Comparison of ENCODE assay signal across 17 cellular contexts in genomic region chr19:48922548-48923490, GRCh38. TPM values are rescaled to one million over a fixed set of nuclear protein-coding genes. Genes with fewer than 3 reads are reported as not detected.
"Had no signal": no experiment of that assay in that cellular context is flagged by ENCODE, and none has a peak within 500 bp of the region (broad histone marks: within the 10 kb centered on the region; RNA-seq: fewer than 3 reads in every experiment).

No MANE protein-coding gene starts in this region.

- H3K9me3 ChIP-seq: gastroesophageal sphincter, left ventricle myocardium inferior, transverse colon had no signal

- H3K79me2 ChIP-seq: parathyroid adenoma had no signal

- H3K9me3 Mint-ChIP-seq: activated T-cell treated with anti-CD3 and anti-CD28 coated beads, Interleukin-2, amount 50 U/mL, for 72 hours; nephron had no signal

- H3K4me1 Mint-ChIP-seq: nephron had no signal

- DNase-seq: activated CD4-positive, CD25-positive, alpha-beta regulatory T cell; activated CD8-positive, alpha-beta memory T cell treated with anti-CD3 and anti-CD28 coated beads, Interleukin-2, amount 50 U/mL, for 4 hours; activated T-cell treated with anti-CD3 and anti-CD28 coated beads, Interleukin-2, amount 50 U/mL, for 72 hours; central memory CD4-positive, alpha-beta T cell; cortex of kidney; effector CD8-positive, alpha-beta T cell; left ventricle myocardium inferior; mesenchymal stem cell; stimulated activated naive CD4-positive, alpha-beta T cell; transverse colon had no signal

- H3K4me3 Mint-ChIP-seq: activated T-cell treated with anti-CD3 and anti-CD28 coated beads, Interleukin-2, amount 50 U/mL, for 72 hours; nephron had no signal

- H2AFZ ChIP-seq: parathyroid adenoma had no signal

- H3K27ac ChIP-seq: gastroesophageal sphincter, left ventricle myocardium inferior, parathyroid adenoma, skin epidermis, transverse colon had no signal

- H3K4me1 ChIP-seq: parathyroid adenoma had no signal

- H3K27me3 ChIP-seq: gastroesophageal sphincter, transverse colon had no signal

- H3K4me3 ChIP-seq: gastroesophageal sphincter, left ventricle myocardium inferior, skin epidermis, transverse colon had no signal

- H3K27ac Mint-ChIP-seq: activated T-cell treated with anti-CD3 and anti-CD28 coated beads, Interleukin-2, amount 50 U/mL, for 72 hours; nephron had no signal

- ATAC-seq: activated T-cell treated with anti-CD3 and anti-CD28 coated beads, Interleukin-2, amount 50 U/mL, for 72 hours; gastroesophageal sphincter had no signal

- H3K9ac ChIP-seq: parathyroid adenoma had no signal

RNA-seq across cellular contexts. Expression of gene DHDH, which starts 10.7 kb away (rescaled TPM):
- total RNA-seq: left ventricle myocardium inferior had no signal

RNA-seq across cellular contexts. Expression of gene TULP2, which starts 24.3 kb away (rescaled TPM):
- total RNA-seq: epithelial cell of proximal tubule; T-helper 2 cell treated with Interferon-gamma antibody and Interleukin-4, amounts not matched to agents 100 ng/mL and 5 ng/mL, for 36 hours; transverse colon had no signal
- polyA plus RNA-seq: keratinocyte had no signal
